11 cellular contexts compared by ENCODE assay signal in genomic region chr2:215870986-215871385, GRCh38.
DNase-seq lines count a peak whose midpoint lies in the region; ATAC-seq and TF ChIP-seq lines count a peak whose summit lies in the region.
"Had no signal": no experiment of that assay in that cellular context is flagged by ENCODE, and none has a peak within 500 bp of the region (broad histone marks: within the 10 kb centered on the region; RNA-seq: fewer than 3 reads in every experiment).

No MANE protein-coding gene starts in this region.

- no peaks in the 10 kb centered on the region for H3K4me1 Mint-ChIP-seq in activated CD4-positive, alpha-beta T cell treated with anti-CD3 and anti-CD28 coated beads, Interleukin-2, amount 10 ng/mL, durations not matched to agents 24 days and 14 days
- peaks cover 12% of the 10 kb centered on the region for H3K4me1 Mint-ChIP-seq in WTC11
- H3K4me1 Mint-ChIP-seq: naive B cell had no signal

- no peak overlapping the region for H3K4me2 ChIP-seq in osteoblast (ENCODE audit: insufficient read depth, low read length)

- H3K36me3 ChIP-seq in osteoblast (ENCODE audit: insufficient read depth, low read length) = no peaks in the 10 kb centered on the region

- H3K9me3 Mint-ChIP-seq in activated CD4-positive, alpha-beta T cell treated with anti-CD3 and anti-CD28 coated beads, Interleukin-2, amount 10 ng/mL, durations not matched to agents 24 days and 14 days = no peaks in the 10 kb centered on the region
- H3K9me3 Mint-ChIP-seq in WTC11 = no peaks in the 10 kb centered on the region; the same call in 1 of the 2 replicates

- no peaks in the 10 kb centered on the region for H3K27me3 ChIP-seq in osteoblast (ENCODE audit: insufficient read depth, low read length)

- peak; percentile 20 for DNase-seq in activated CD4-positive, alpha-beta T cell treated with anti-CD3 and anti-CD28 coated beads for 48 hours
- no peak for DNase-seq in activated CD4-positive, alpha-beta T cell treated with anti-CD3 and anti-CD28 coated beads, Interleukin-2, amount 10 ng/mL, durations not matched to agents 24 days and 14 days
- peak; percentile 65 for DNase-seq in WTC11 (ENCODE audit: low spot score)
- no peak for DNase-seq in osteoblast (ENCODE audit: insufficient read length, low spot score, missing footprints)
- DNase-seq in activated CD4-positive, alpha-beta T cell treated with anti-CD3 and anti-CD28 coated beads, Interleukin-2, amount 50 U/mL, for 1 hour = no peak
- no peak for DNase-seq in T-helper 1 cell
- DNase-seq: C1 segment of cervical spinal cord, naive B cell, NCI-H1092 had no signal

- H3K9me3 ChIP-seq in osteoblast (ENCODE audit: low read depth, low read length) = no peaks in the 10 kb centered on the region

- H3K27ac Mint-ChIP-seq in activated CD4-positive, alpha-beta T cell treated with anti-CD3 and anti-CD28 coated beads, Interleukin-2, amount 10 ng/mL, durations not matched to agents 24 days and 14 days = no peak overlapping the region
- H3K27ac Mint-ChIP-seq in WTC11 = no peak overlapping the region

- intact Hi-C loops in activated CD4-positive, alpha-beta T cell treated with anti-CD3 and anti-CD28 coated beads, Interleukin-2, amount 10 ng/mL, durations not matched to agents 24 days and 14 days (cut with micrococcal nuclease) = no loop called here

- H3K79me2 ChIP-seq in osteoblast (ENCODE audit: insufficient read depth, low read length) = no peaks in the 10 kb centered on the region

- H3K4me3 ChIP-seq in osteoblast (ENCODE audit: insufficient read depth, low read length) = no peak overlapping the region

- peaks cover 6% of the 10 kb centered on the region for H3K27me3 Mint-ChIP-seq in activated CD4-positive, alpha-beta T cell treated with anti-CD3 and anti-CD28 coated beads, Interleukin-2, amount 10 ng/mL, durations not matched to agents 24 days and 14 days
- no peaks in the 10 kb centered on the region for H3K27me3 Mint-ChIP-seq in WTC11 (ENCODE audit: low read depth)

- POLR2A ChIA-PET in WTC11 (lab: Charles Lee) = no interaction called here

- CTCF ChIA-PET in WTC11 (lab: Charles Lee) = interaction anchor here (0.8 to 2.4 kb wide), 5 partner anchors 9 to 76 kb away, joined by 3 to 10 read pairs (median 4); no protein-coding TSS in a partner anchor

- TF ChIP-seq CTCF in WTC11 (IDR thresholded peaks at IDR 0.05) (peak; percentile 48; the same call in 1 of the 2 replicates), osteoblast (IDR thresholded peaks at IDR 0.05; ENCODE audit: extremely low read depth, low read depth, low read length) (peak; percentile 38)

- H4K20me1 ChIP-seq in osteoblast (ENCODE audit: insufficient read depth, low read length) = no peaks in the 10 kb centered on the region

- peaks cover 3% of the 10 kb centered on the region for H3K4me1 ChIP-seq in osteoblast (ENCODE audit: insufficient read depth, low read length)

- ATAC-seq in HG03103 (IDR thresholded peaks at IDR 0.05; ENCODE audit: low read depth, unreplicated experiment) (peak; percentile 71), WTC11 (peak; percentile 98), GM18511 (IDR thresholded peaks at IDR 0.05; ENCODE audit: unreplicated experiment) (no peak)

- no peak overlapping the region for H3K27ac ChIP-seq in osteoblast (ENCODE audit: low read depth, low read length)

- H3K36me3 Mint-ChIP-seq in activated CD4-positive, alpha-beta T cell treated with anti-CD3 and anti-CD28 coated beads, Interleukin-2, amount 10 ng/mL, durations not matched to agents 24 days and 14 days (ENCODE audit: low read depth) = no peaks in the 10 kb centered on the region
- H3K36me3 Mint-ChIP-seq in WTC11 = no peaks in the 10 kb centered on the region
- H3K36me3 Mint-ChIP-seq: naive B cell had no signal

- H3K4me3 Mint-ChIP-seq in activated CD4-positive, alpha-beta T cell treated with anti-CD3 and anti-CD28 coated beads, Interleukin-2, amount 10 ng/mL, durations not matched to agents 24 days and 14 days = no peak overlapping the region
- H3K4me3 Mint-ChIP-seq in WTC11 = no peak overlapping the region
- H3K4me3 Mint-ChIP-seq: naive B cell had no signal

- no peak overlapping the region for H2AFZ ChIP-seq in osteoblast (ENCODE audit: low read length)

TF ChIP-seq in WTC11, 78 proteins besides CTCF, POLR2A, EP300 and RAD21:
- TF ChIP-seq ZNF532 (CRISPR knock-in tag; IDR thresholded peaks at IDR 0.05; ENCODE audit: borderline replicate concordance) = no peak
- TF ChIP-seq NFYB (CRISPR knock-in tag; conservative IDR thresholded peaks at IDR 0.05; ENCODE audit: low read depth) = no peak
- TF ChIP-seq GRHL2 (CRISPR knock-in tag; IDR thresholded peaks at IDR 0.05; ENCODE audit: insufficient replicate concordance, severe bottlenecking) = no peak
- no peak for TF ChIP-seq MYBL2 (CRISPR knock-in tag; IDR thresholded peaks at IDR 0.05)
- no peak for TF ChIP-seq ZBTB43 (CRISPR knock-in tag; IDR thresholded peaks at IDR 0.05)
- TF ChIP-seq PREB (CRISPR knock-in tag; IDR thresholded peaks at IDR 0.05; ENCODE audit: borderline replicate concordance) = no peak
- no peak for TF ChIP-seq ZNF121 (CRISPR knock-in tag; IDR thresholded peaks at IDR 0.05)
- TF ChIP-seq ZNF219 (CRISPR knock-in tag; IDR thresholded peaks at IDR 0.05; ENCODE audit: borderline replicate concordance) = no peak
- TF ChIP-seq MAX (CRISPR knock-in tag; IDR thresholded peaks at IDR 0.05) = no peak
- TF ChIP-seq MXD4 (CRISPR knock-in tag; IDR thresholded peaks at IDR 0.05; ENCODE audit: borderline replicate concordance) = no peak
- no peak for TF ChIP-seq GABPB1 (CRISPR knock-in tag; IDR thresholded peaks at IDR 0.05)
- no peak for TF ChIP-seq GTF2I (CRISPR knock-in tag; conservative IDR thresholded peaks at IDR 0.05)
- TF ChIP-seq JUN (CRISPR knock-in tag; IDR thresholded peaks at IDR 0.05) = no peak

Comparison
In these comparisons a context has a peak if more than half of its experiments do, and no peak if none do; other contexts are left out.
1. DNase-seq: peak in activated CD4-positive, alpha-beta T cell treated with anti-CD3 and anti-CD28 coated beads for 48 hours (single experiment) and WTC11 (single experiment); none in activated CD4-positive, alpha-beta T cell treated with anti-CD3 and anti-CD28 coated beads, Interleukin-2, amount 10 ng/mL, durations not matched to agents 24 days and 14 days (single experiment), osteoblast (single experiment), activated CD4-positive, alpha-beta T cell treated with anti-CD3 and anti-CD28 coated beads, Interleukin-2, amount 50 U/mL, for 1 hour (single experiment) and T-helper 1 cell (0 of 5).